ENCODE assay signal across 16 cellular contexts in genomic region chr1:233107130-233107529, GRCh38.
"Had no signal": no experiment of that assay in that cellular context is flagged by ENCODE, and none has a peak within 500 bp of the region (broad histone marks: within the 10 kb centered on the region; RNA-seq: fewer than 3 reads in every experiment).

No MANE protein-coding gene starts in this region.

- H3K4me1 ChIP-seq: prostate gland, right lobe of liver had no signal

- H3K9me3 Mint-ChIP-seq: activated CD4-positive, alpha-beta memory T cell treated with anti-CD3 and anti-CD28 coated beads for 36 hours; memory B cell had no signal

- H3K4me3 ChIP-seq: esophagus muscularis mucosa, left lung, prostate gland, right lobe of liver had no signal

- H3K9me3 ChIP-seq: esophagus muscularis mucosa, left lung, prostate gland, right lobe of liver had no signal

- DNase-seq: activated CD4-positive, alpha-beta memory T cell treated with anti-CD3 and anti-CD28 coated beads for 36 hours; activated gamma-delta T cell treated with Interleukin-2 at 50 U/mL for 16 hours; activated T-cell treated with anti-CD3 and anti-CD28 coated beads, Interleukin-2, amount 50 U/mL, for 48 hours; cerebellar nuclear complex; foreskin melanocyte; head of caudate nucleus; left lung; occipital lobe; right lobe of liver; stimulated activated CD4-positive, alpha-beta T cell treated with anti-CD3 and anti-CD28 coated beads, Interleukin-2, amount 100 ng/mL, for 24 hours; stimulated activated naive B cell treated with anti-CD40 and anti-IgM and Interleukin-4, amounts not matched to agents 10 μg/mL and 1 μg/mL and 100 μg/mL, for 72 hours; T-helper 2 cell had no signal

- H3K27ac Mint-ChIP-seq: activated CD4-positive, alpha-beta memory T cell treated with anti-CD3 and anti-CD28 coated beads for 36 hours; memory B cell; stimulated activated naive B cell treated with anti-CD40 and anti-IgM and Interleukin-4, amounts not matched to agents 10 μg/mL and 1 μg/mL and 100 μg/mL, for 72 hours had no signal

- H3K27me3 Mint-ChIP-seq: activated CD4-positive, alpha-beta memory T cell treated with anti-CD3 and anti-CD28 coated beads for 36 hours; memory B cell; stimulated activated naive B cell treated with anti-CD40 and anti-IgM and Interleukin-4, amounts not matched to agents 10 μg/mL and 1 μg/mL and 100 μg/mL, for 72 hours had no signal

- H3K4me3 Mint-ChIP-seq: activated CD4-positive, alpha-beta memory T cell treated with anti-CD3 and anti-CD28 coated beads for 36 hours; memory B cell; nephron; stimulated activated naive B cell treated with anti-CD40 and anti-IgM and Interleukin-4, amounts not matched to agents 10 μg/mL and 1 μg/mL and 100 μg/mL, for 72 hours had no signal

- H3K27me3 ChIP-seq: esophagus muscularis mucosa, left lung, right lobe of liver had no signal

- H3K27ac ChIP-seq: esophagus muscularis mucosa, left lung, prostate gland, right lobe of liver had no signal

- H3K36me3 ChIP-seq: esophagus muscularis mucosa, left lung, prostate gland, right lobe of liver had no signal

- H3K4me1 Mint-ChIP-seq: memory B cell; stimulated activated naive B cell treated with anti-CD40 and anti-IgM and Interleukin-4, amounts not matched to agents 10 μg/mL and 1 μg/mL and 100 μg/mL, for 72 hours had no signal

- ATAC-seq: right lobe of liver; stimulated activated naive B cell treated with anti-CD40 and anti-IgM and Interleukin-4, amounts not matched to agents 10 μg/mL and 1 μg/mL and 100 μg/mL, for 72 hours had no signal
